ENCODE assay signal across 16 cellular contexts in genomic region chr11:66226111-66226510, GRCh38. TPM values are rescaled to one million over a fixed set of nuclear protein-coding genes. Genes with fewer than 3 reads are reported as not detected.
DNase-seq lines count a peak whose midpoint lies in the region; ATAC-seq and TF ChIP-seq lines count a peak whose summit lies in the region.
"Had no signal": no experiment of that assay in that cellular context is flagged by ENCODE, and none has a peak within 500 bp of the region (broad histone marks: within the 10 kb centered on the region; RNA-seq: fewer than 3 reads in every experiment).

No MANE protein-coding gene starts in this region.

- H3K27ac ChIP-seq in RWPE2 (ENCODE audit: poor library complexity, severe bottlenecking), result no peak overlapping the region

- no peaks in the 10 kb centered on the region for H3K27me3 ChIP-seq in RWPE2 (ENCODE audit: insufficient read depth, poor library complexity, severe bottlenecking)

- H3K27ac Mint-ChIP-seq in activated naive CD4-positive, alpha-beta T cell treated with anti-CD3 and anti-CD28 coated beads, Interleukin-2, amount 50 U/mL, for 72 hours, result peak overlapping the region; percentile 70 to 92
- H3K27ac Mint-ChIP-seq in activated naive CD4-positive, alpha-beta T cell treated with anti-CD3 and anti-CD28 coated beads for 36 hours, result no peak overlapping the region
- peak overlapping the region; percentile 79 for H3K27ac Mint-ChIP-seq in stimulated activated effector memory CD8-positive, alpha-beta T cell treated with anti-CD3 and anti-CD28 coated beads, Interleukin-12 subunit alpha, Interleukin-12 subunit beta, amount 100 ng/mL, for 72 hours
- H3K27ac Mint-ChIP-seq in stimulated activated naive B cell treated with anti-CD40 and anti-IgM and Interleukin-4, amounts not matched to agents 10 μg/mL and 1 μg/mL and 100 μg/mL, for 72 hours, result no peak overlapping the region
- H3K27ac Mint-ChIP-seq: H9 had no signal

- H3K36me3 Mint-ChIP-seq in activated naive CD4-positive, alpha-beta T cell treated with anti-CD3 and anti-CD28 coated beads, Interleukin-2, amount 50 U/mL, for 72 hours, result peaks cover 0 to 7% of the 10 kb centered on the region in 2 donors
- peaks cover 8% of the 10 kb centered on the region for H3K36me3 Mint-ChIP-seq in activated naive CD4-positive, alpha-beta T cell treated with anti-CD3 and anti-CD28 coated beads for 36 hours (ENCODE audit: low read depth)
- peaks cover 80% of the 10 kb centered on the region for H3K36me3 Mint-ChIP-seq in stimulated activated effector memory CD8-positive, alpha-beta T cell treated with anti-CD3 and anti-CD28 coated beads, Interleukin-12 subunit alpha, Interleukin-12 subunit beta, amount 100 ng/mL, for 72 hours
- peaks cover 38 to 41% of the 10 kb centered on the region in 2 donors for H3K36me3 Mint-ChIP-seq in stimulated activated naive B cell treated with anti-CD40 and anti-IgM and Interleukin-4, amounts not matched to agents 10 μg/mL and 1 μg/mL and 100 μg/mL, for 72 hours
- H3K36me3 Mint-ChIP-seq: IgD-negative memory B cell had no signal

- H3K9me3 ChIP-seq in RWPE2 (ENCODE audit: severe bottlenecking), result no peaks in the 10 kb centered on the region
- H3K9me3 ChIP-seq: Caco-2 had no signal

- peaks cover 21% of the 10 kb centered on the region for H3K4me1 Mint-ChIP-seq in activated naive CD4-positive, alpha-beta T cell treated with anti-CD3 and anti-CD28 coated beads for 36 hours (ENCODE audit: low read depth)
- H3K4me1 Mint-ChIP-seq in stimulated activated effector memory CD8-positive, alpha-beta T cell treated with anti-CD3 and anti-CD28 coated beads, Interleukin-12 subunit alpha, Interleukin-12 subunit beta, amount 100 ng/mL, for 72 hours, result peaks cover 23% of the 10 kb centered on the region
- peaks cover 17 to 19% of the 10 kb centered on the region in 2 donors for H3K4me1 Mint-ChIP-seq in stimulated activated naive B cell treated with anti-CD40 and anti-IgM and Interleukin-4, amounts not matched to agents 10 μg/mL and 1 μg/mL and 100 μg/mL, for 72 hours

- H3K36me3 ChIP-seq in RWPE2 (ENCODE audit: low read depth), result peaks cover 30% of the 10 kb centered on the region

- H3K4me3 ChIP-seq in RWPE2 (ENCODE audit: severe bottlenecking), result no peak overlapping the region

- intact Hi-C loops in activated naive CD4-positive, alpha-beta T cell treated with anti-CD3 and anti-CD28 coated beads for 36 hours (cut with micrococcal nuclease), result no loop called here

- TF ChIP-seq CTCF in RWPE2 (IDR thresholded peaks at IDR 0.05; ENCODE audit: poor library complexity, severe bottlenecking), result no peak

- H3K9me3 Mint-ChIP-seq in activated naive CD4-positive, alpha-beta T cell treated with anti-CD3 and anti-CD28 coated beads, Interleukin-2, amount 50 U/mL, for 72 hours, result no peaks in the 10 kb centered on the region
- no peaks in the 10 kb centered on the region for H3K9me3 Mint-ChIP-seq in activated naive CD4-positive, alpha-beta T cell treated with anti-CD3 and anti-CD28 coated beads for 36 hours
- no peaks in the 10 kb centered on the region for H3K9me3 Mint-ChIP-seq in stimulated activated effector memory CD8-positive, alpha-beta T cell treated with anti-CD3 and anti-CD28 coated beads, Interleukin-12 subunit alpha, Interleukin-12 subunit beta, amount 100 ng/mL, for 72 hours
- no peaks in the 10 kb centered on the region for H3K9me3 Mint-ChIP-seq in stimulated activated naive B cell treated with anti-CD40 and anti-IgM and Interleukin-4, amounts not matched to agents 10 μg/mL and 1 μg/mL and 100 μg/mL, for 72 hours
- H3K9me3 Mint-ChIP-seq: CD4-positive, CD25-positive, alpha-beta regulatory T cell; H9; IgD-negative memory B cell had no signal

- CTCF ChIA-PET in activated naive CD4-positive, alpha-beta T cell treated with anti-CD3 and anti-CD28 coated beads for 36 hours (lab: Charles Lee), result interaction anchor here (1.1 to 1.3 kb wide), 3 partner anchors 32 to 158 kb away, joined by 3 to 4 read pairs (median 3); no protein-coding TSS in a partner anchor

- H3K4me3 Mint-ChIP-seq in activated naive CD4-positive, alpha-beta T cell treated with anti-CD3 and anti-CD28 coated beads for 36 hours, result no peak overlapping the region
- no peak overlapping the region for H3K4me3 Mint-ChIP-seq in stimulated activated effector memory CD8-positive, alpha-beta T cell treated with anti-CD3 and anti-CD28 coated beads, Interleukin-12 subunit alpha, Interleukin-12 subunit beta, amount 100 ng/mL, for 72 hours
- no peak overlapping the region for H3K4me3 Mint-ChIP-seq in stimulated activated naive B cell treated with anti-CD40 and anti-IgM and Interleukin-4, amounts not matched to agents 10 μg/mL and 1 μg/mL and 100 μg/mL, for 72 hours
- H3K4me3 Mint-ChIP-seq: CD4-positive, CD25-positive, alpha-beta regulatory T cell; H9; IgD-negative memory B cell had no signal

- no peaks in the 10 kb centered on the region for H3K27me3 Mint-ChIP-seq in activated naive CD4-positive, alpha-beta T cell treated with anti-CD3 and anti-CD28 coated beads for 36 hours (ENCODE audit: low read depth)
- H3K27me3 Mint-ChIP-seq in stimulated activated naive B cell treated with anti-CD40 and anti-IgM and Interleukin-4, amounts not matched to agents 10 μg/mL and 1 μg/mL and 100 μg/mL, for 72 hours, result no peaks in the 10 kb centered on the region
- H3K27me3 Mint-ChIP-seq: IgD-negative memory B cell had no signal

- no peaks in the 10 kb centered on the region for H3K4me1 ChIP-seq in RWPE2 (ENCODE audit: insufficient read depth, poor library complexity, severe bottlenecking)

- ATAC-seq in activated naive CD4-positive, alpha-beta T cell treated with anti-CD3 and anti-CD28 coated beads, Interleukin-2, amount 50 U/mL, for 72 hours, result no peak
- ATAC-seq in RWPE2 (ENCODE audit: low read depth), result no peak
- no peak for ATAC-seq in stimulated activated effector memory CD8-positive, alpha-beta T cell treated with anti-CD3 and anti-CD28 coated beads, Interleukin-12 subunit alpha, Interleukin-12 subunit beta, amount 100 ng/mL, for 72 hours
- ATAC-seq in GM18868 (IDR thresholded peaks at IDR 0.05; ENCODE audit: unreplicated experiment), result no peak
- ATAC-seq in stimulated activated naive B cell treated with anti-CD40 and anti-IgM and Interleukin-4, amounts not matched to agents 10 μg/mL and 1 μg/mL and 100 μg/mL, for 72 hours (replicated peaks), result no peak

- DNase-seq in activated naive CD4-positive, alpha-beta T cell treated with anti-CD3 and anti-CD28 coated beads, Interleukin-2, amount 50 U/mL, for 72 hours (ENCODE audit: low spot score in 2 of 2), result no peak
- DNase-seq in activated naive CD4-positive, alpha-beta T cell treated with anti-CD3 and anti-CD28 coated beads for 36 hours, result no peak
- peak; percentile 8 for DNase-seq in RWPE2 (ENCODE audit: low spot score)
- DNase-seq in cerebellar cortex (ENCODE audit: low spot score), result peak; percentile 86
- DNase-seq in stimulated activated effector memory CD8-positive, alpha-beta T cell treated with anti-CD3 and anti-CD28 coated beads, Interleukin-12 subunit alpha, Interleukin-12 subunit beta, amount 100 ng/mL, for 72 hours (ENCODE audit: low spot score in 2 of 2), result no peak
- no peak for DNase-seq in GM19240 (ENCODE audit: insufficient read length, low spot score)
- DNase-seq in stimulated activated naive B cell treated with anti-CD40 and anti-IgM and Interleukin-4, amounts not matched to agents 10 μg/mL and 1 μg/mL and 100 μg/mL, for 72 hours, result no peak
- DNase-seq: Caco-2; CD4-positive, CD25-positive, alpha-beta regulatory T cell; DMS53; H9; NCI-H1105; NCI-H1694 treated with DMSO at 0.1 percent for 48 hours; NCI-H526 treated with DMSO at 0.1 percent for 48 hours had no signal

RNA-seq across cellular contexts. Expression of gene KLC2, which starts 31.4 kb away (rescaled TPM):
- 10 to 100 TPM; 26.0 to 69.7 TPM for total RNA-seq in activated naive CD4-positive, alpha-beta T cell treated with anti-CD3 and anti-CD28 coated beads, Interleukin-2, amount 50 U/mL, for 72 hours
- total RNA-seq in activated naive CD4-positive, alpha-beta T cell treated with anti-CD3 and anti-CD28 coated beads for 36 hours, result 10 to 100 TPM; 36.9 to 41.7 TPM

RNA-seq across cellular contexts. Expression of gene RAB1B, which starts 42.3 kb away (rescaled TPM):
- total RNA-seq in activated naive CD4-positive, alpha-beta T cell treated with anti-CD3 and anti-CD28 coated beads, Interleukin-2, amount 50 U/mL, for 72 hours, result 100 to 1,000 TPM; 138 to 153 TPM
- 100 to 1,000 TPM; 112 to 115 TPM for total RNA-seq in activated naive CD4-positive, alpha-beta T cell treated with anti-CD3 and anti-CD28 coated beads for 36 hours

RNA-seq across cellular contexts. Expression of gene CNIH2, which starts 51.9 kb away (rescaled TPM):
- 1 to 10 TPM; 1.7 to 4.5 TPM for total RNA-seq in activated naive CD4-positive, alpha-beta T cell treated with anti-CD3 and anti-CD28 coated beads, Interleukin-2, amount 50 U/mL, for 72 hours
- 1 to 10 TPM; 1.2 to 1.6 TPM for total RNA-seq in activated naive CD4-positive, alpha-beta T cell treated with anti-CD3 and anti-CD28 coated beads for 36 hours

Comparison
In these comparisons a context has a peak if more than half of its experiments do, and no peak if none do; other contexts are left out.
1. H3K27ac Mint-ChIP-seq: peak in activated naive CD4-positive, alpha-beta T cell treated with anti-CD3 and anti-CD28 coated beads, Interleukin-2, amount 50 U/mL, for 72 hours (2 of 2) and stimulated activated effector memory CD8-positive, alpha-beta T cell treated with anti-CD3 and anti-CD28 coated beads, Interleukin-12 subunit alpha, Interleukin-12 subunit beta, amount 100 ng/mL, for 72 hours (single experiment); none in activated naive CD4-positive, alpha-beta T cell treated with anti-CD3 and anti-CD28 coated beads for 36 hours (single experiment) and stimulated activated naive B cell treated with anti-CD40 and anti-IgM and Interleukin-4, amounts not matched to agents 10 μg/mL and 1 μg/mL and 100 μg/mL, for 72 hours (single experiment).
2. DNase-seq: peak in RWPE2 (single experiment) and cerebellar cortex (single experiment); none in activated naive CD4-positive, alpha-beta T cell treated with anti-CD3 and anti-CD28 coated beads, Interleukin-2, amount 50 U/mL, for 72 hours (0 of 2), activated naive CD4-positive, alpha-beta T cell treated with anti-CD3 and anti-CD28 coated beads for 36 hours (single experiment), stimulated activated effector memory CD8-positive, alpha-beta T cell treated with anti-CD3 and anti-CD28 coated beads, Interleukin-12 subunit alpha, Interleukin-12 subunit beta, amount 100 ng/mL, for 72 hours (0 of 2), GM19240 (single experiment) and stimulated activated naive B cell treated with anti-CD40 and anti-IgM and Interleukin-4, amounts not matched to agents 10 μg/mL and 1 μg/mL and 100 μg/mL, for 72 hours (single experiment).